14 cellular contexts compared by ENCODE assay signal in genomic region chr10:121240556-121240955, GRCh38.
DNase-seq lines count a peak whose midpoint lies in the region; ATAC-seq and TF ChIP-seq lines count a peak whose summit lies in the region.
"Had no signal": no experiment of that assay in that cellular context is flagged by ENCODE, and none has a peak within 500 bp of the region (broad histone marks: within the 10 kb centered on the region; RNA-seq: fewer than 3 reads in every experiment).

No MANE protein-coding gene starts in this region.

- no peaks in the 10 kb centered on the region for H3K4me1 Mint-ChIP-seq in CD8-positive, alpha-beta T cell (ENCODE audit: low read depth)
- H3K4me1 Mint-ChIP-seq: IgD-negative memory B cell had no signal

- 34 to 43% methylated on average over 2 of the region's 2 CpGs for WGBS in transverse colon (ENCODE audit: low coverage in 1 of 2), 2 donors

- in situ Hi-C loops in transverse colon (cut with MboI; ENCODE audit: low pct_ligation_motif_present in 1 of 4, low pct_unique_long_range_greater_than_20kb in 1 of 4, low sequenced_read_pairs in 3 of 4) = no loop called here

- H3K9me3 ChIP-seq in mucosa of descending colon (peaks cover 2% of the 10 kb centered on the region), transverse colon (peaks cover 3 to 7% of the 10 kb centered on the region in 2 donors)
- no peaks in the 10 kb centered on the region for H3K9me3 ChIP-seq in CD8-positive, alpha-beta T cell (ENCODE audit: low read length)
- H3K9me3 ChIP-seq: HAP-1 had no signal

- H3K4me3 ChIP-seq in mucosa of descending colon (no peak overlapping the region), transverse colon (no peak overlapping the region)
- no peak overlapping the region for H3K4me3 ChIP-seq in CD8-positive, alpha-beta T cell (ENCODE audit: low read depth, low read length)
- H3K4me3 ChIP-seq: HAP-1, PC-9 had no signal

- peak overlapping the region; percentile 76 to 82 (median 80) for H3K27ac ChIP-seq in transverse colon
- no peak overlapping the region for H3K27ac ChIP-seq in CD8-positive, alpha-beta T cell (ENCODE audit: low read depth, low read length)
- H3K27ac ChIP-seq: PC-9 had no signal

- POLR2A ChIA-PET in CD8-positive, alpha-beta T cell (lab: Charles Lee) = no interaction called here

- peak; percentile 83 for ATAC-seq in mucosa of descending colon
- ATAC-seq in CD8-positive, alpha-beta T cell = no peak

- peaks cover 10% of the 10 kb centered on the region for H3K27me3 Mint-ChIP-seq in CD8-positive, alpha-beta T cell (ENCODE audit: low read depth)
- H3K27me3 Mint-ChIP-seq: CD4-positive, alpha-beta T cell had no signal

- H3K9me3 Mint-ChIP-seq in CD8-positive, alpha-beta T cell = peaks cover 16% of the 10 kb centered on the region

- H3K27me3 ChIP-seq in transverse colon = no peaks in the 10 kb centered on the region
- H3K27me3 ChIP-seq in CD8-positive, alpha-beta T cell (ENCODE audit: insufficient read depth, low read length) = no peaks in the 10 kb centered on the region

- CTCF ChIA-PET in CD8-positive, alpha-beta T cell (lab: Charles Lee) = no interaction called here

- DNase-seq in DMS53 (lab: John Stamatoyannopoulos, UW) (peak; percentile 92), NCI-H2029 treated with DMSO at 0.1 percent for 48 hours (lab: John Stamatoyannopoulos, UW) (peak; percentile 42), mucosa of descending colon (peak in 1 of 3 donors; percentile 76), transverse colon (peak; percentile 54), KG1 (lab: John Stamatoyannopoulos, UW) (no peak)
- DNase-seq in stimulated activated CD4-positive, alpha-beta T cell treated with anti-CD3 and anti-CD28 coated beads, Interleukin-4, amount 100 ng/mL, for 4 hours = no peak
- DNase-seq in CD8-positive, alpha-beta T cell = no peak
- DNase-seq: CD4-positive, alpha-beta T cell; NCI-H1417 treated with DMSO at 0.1 percent for 48 hours; NCI-H2081; NCI-H524; PC-9 had no signal

- TF ChIP-seq CTCF in mucosa of descending colon (IDR thresholded peaks at IDR 0.05) (no peak), transverse colon (IDR thresholded peaks at IDR 0.05) (no peak)
- TF ChIP-seq CTCF in CD8-positive, alpha-beta T cell (IDR thresholded peaks at IDR 0.05) = no peak

- intact Hi-C loops in mucosa of descending colon (cut with DNase I, micrococcal nuclease) (no loop called here), transverse colon (cut with DNase I; ENCODE audit: low total_unique reads) (no loop called here)
- intact Hi-C loops in CD8-positive, alpha-beta T cell (cut with DNase I, micrococcal nuclease) = no loop called here

- no peak for TF ChIP-seq EP300 in transverse colon (IDR thresholded peaks at IDR 0.05; ENCODE audit: low read depth)

- no peak for TF ChIP-seq POLR2A in transverse colon (IDR thresholded peaks at IDR 0.05)

- no peaks in the 10 kb centered on the region for H3K36me3 Mint-ChIP-seq in CD8-positive, alpha-beta T cell

- H3K4me3 Mint-ChIP-seq in CD8-positive, alpha-beta T cell = no peak overlapping the region
- H3K4me3 Mint-ChIP-seq: CD4-positive, alpha-beta T cell; IgD-negative memory B cell had no signal

- H3K27ac Mint-ChIP-seq in CD8-positive, alpha-beta T cell = no peak overlapping the region
- H3K27ac Mint-ChIP-seq: CD4-positive, alpha-beta T cell; IgD-negative memory B cell had no signal

- H3K4me1 ChIP-seq in mucosa of descending colon (ENCODE audit: low read depth) = peaks cover 61% of the 10 kb centered on the region
- peaks cover 8 to 80% (median 30%) of the 10 kb centered on the region in 4 donors for H3K4me1 ChIP-seq in transverse colon
- H3K4me1 ChIP-seq in CD8-positive, alpha-beta T cell (ENCODE audit: insufficient read depth, low read length) = no peaks in the 10 kb centered on the region
- H3K4me1 ChIP-seq: HAP-1 had no signal

- H3K36me3 ChIP-seq in mucosa of descending colon (ENCODE audit: low read depth) (no peaks in the 10 kb centered on the region), transverse colon (no peaks in the 10 kb centered on the region)
- H3K36me3 ChIP-seq in CD8-positive, alpha-beta T cell (ENCODE audit: insufficient read depth, low read length) = no peaks in the 10 kb centered on the region
- H3K36me3 ChIP-seq: HAP-1 had no signal

Comparison
In these comparisons a context has a peak if more than half of its experiments do, and no peak if none do; other contexts are left out.
1. DNase-seq: peak in DMS53 (single experiment), NCI-H2029 treated with DMSO at 0.1 percent for 48 hours (single experiment) and transverse colon (single experiment); none in stimulated activated CD4-positive, alpha-beta T cell treated with anti-CD3 and anti-CD28 coated beads, Interleukin-4, amount 100 ng/mL, for 4 hours (0 of 2), CD8-positive, alpha-beta T cell (0 of 7) and KG1 (single experiment).